ENCODE assay signal across 19 cellular contexts in genomic region chr22:40477683-40478348, GRCh38.
DNase-seq lines count a peak whose midpoint lies in the region; ATAC-seq and TF ChIP-seq lines count a peak whose summit lies in the region.
"Had no signal": no experiment of that assay in that cellular context is flagged by ENCODE, and none has a peak within 500 bp of the region (broad histone marks: within the 10 kb centered on the region; RNA-seq: fewer than 3 reads in every experiment).

No MANE protein-coding gene starts in this region.

- DNase-seq in Calu3: no peak
- peak; percentile 42 for DNase-seq in KBM-7
- peak; percentile 31 for DNase-seq in amniotic epithelial cell (ENCODE audit: low read depth)
- no peak for DNase-seq in activated CD4-positive, CD25-positive, alpha-beta regulatory T cell (lab: John Stamatoyannopoulos, UW)
- no peak for DNase-seq in NCI-H82 treated with DMSO at 0.1 percent for 48 hours (lab: John Stamatoyannopoulos, UW; ENCODE audit: unreplicated experiment)
- DNase-seq: activated CD4-positive, alpha-beta T cell treated with anti-CD3 and anti-CD28 coated beads for 4 hours; activated CD8-positive, alpha-beta memory T cell treated with anti-CD3 and anti-CD28 coated beads, Interleukin-2, amount 50 U/mL, for 48 hours; BE2C; esophagus squamous epithelium; NCI-H187; NCI-H345; NK-92 treated with Interleukin-12 subunit alpha and Interleukin-12 subunit beta, amount 100 ng/mL, for 24 hours; SHP77; spleen; T-helper 2 cell had no signal

- CTCF ChIA-PET in Calu3 (lab: Charles Lee): interaction anchor here (0.5 to 1.4 kb wide), 3 partner anchors 10 to 504 kb away, joined by 3 read pairs; no protein-coding TSS in a partner anchor

- no peak overlapping the region for H3K4me3 Mint-ChIP-seq in Calu3 (ENCODE audit: low read depth, unreplicated experiment)
- H3K4me3 Mint-ChIP-seq in nephron: no peak overlapping the region

- ATAC-seq in GM21381 (IDR thresholded peaks at IDR 0.05; ENCODE audit: unreplicated experiment): no peak
- ATAC-seq in HG03342 (IDR thresholded peaks at IDR 0.05; ENCODE audit: unreplicated experiment): no peak
- ATAC-seq: activated naive CD4-positive, alpha-beta T cell treated with anti-CD3 and anti-CD28 coated beads, Interleukin-2, amount 50 U/mL, for 72 hours had no signal

- in situ Hi-C loops in KBM-7 (cut with MboI; ENCODE audit: low pct_unique_long_range_greater_than_20kb, low sequenced_read_pairs): no loop called here

- H3K27ac Mint-ChIP-seq in Calu3 (ENCODE audit: unreplicated experiment): peak overlapping the region; percentile 4
- peak overlapping the region in 2 of 3 experiments; percentile 42 to 49 for H3K27ac Mint-ChIP-seq in nephron
- H3K27ac Mint-ChIP-seq: activated naive CD4-positive, alpha-beta T cell treated with anti-CD3 and anti-CD28 coated beads, Interleukin-2, amount 50 U/mL, for 72 hours had no signal

- TF ChIP-seq CTCF in Calu3 (IDR thresholded peaks at IDR 0.05; ENCODE audit: unreplicated experiment) (no peak), nephron (IDR thresholded peaks at IDR 0.05; ENCODE audit: unreplicated experiment in 3 of 3) (no peak)

- intact Hi-C loops in Calu3 (cut with micrococcal nuclease; ENCODE audit: unreplicated experiment): no loop called here

- H3K9me3 Mint-ChIP-seq in Calu3 (ENCODE audit: low read depth, unreplicated experiment): no peaks in the 10 kb centered on the region
- H3K9me3 Mint-ChIP-seq in nephron: no peaks in the 10 kb centered on the region
- H3K9me3 Mint-ChIP-seq: activated naive CD4-positive, alpha-beta T cell treated with anti-CD3 and anti-CD28 coated beads, Interleukin-2, amount 50 U/mL, for 72 hours had no signal

- H3K4me1 Mint-ChIP-seq in Calu3 (ENCODE audit: low read depth, unreplicated experiment) (peaks cover 30% of the 10 kb centered on the region), nephron (peaks cover 28% of the 10 kb centered on the region)

- no peaks in the 10 kb centered on the region for H3K27me3 Mint-ChIP-seq in Calu3 (ENCODE audit: unreplicated experiment)
- no peaks in the 10 kb centered on the region for H3K27me3 Mint-ChIP-seq in nephron (ENCODE audit: low read depth)

- H3K36me3 Mint-ChIP-seq in Calu3 (ENCODE audit: insufficient read depth, unreplicated experiment) (no peaks in the 10 kb centered on the region), nephron (ENCODE audit: low read depth) (peaks cover 4% of the 10 kb centered on the region)
- H3K36me3 Mint-ChIP-seq: activated naive CD4-positive, alpha-beta T cell treated with anti-CD3 and anti-CD28 coated beads, Interleukin-2, amount 50 U/mL, for 72 hours had no signal

- no TSS peak for BruUV-seq in Calu3 (replicated peaks; lab: Mats Ljungman, UMichigan)

Comparison
In these comparisons a context has a peak if more than half of its experiments do, and no peak if none do; other contexts are left out.
1. DNase-seq: peak in KBM-7 (single experiment) and amniotic epithelial cell (single experiment); none in Calu3 (single experiment), activated CD4-positive, CD25-positive, alpha-beta regulatory T cell (0 of 4) and NCI-H82 treated with DMSO at 0.1 percent for 48 hours (single experiment).